8 cellular contexts compared by ENCODE assay signal in genomic region chr16:50202926-50203624, GRCh38. TPM values are rescaled to one million over a fixed set of nuclear protein-coding genes. Genes with fewer than 3 reads are reported as not detected.
DNase-seq lines count a peak whose midpoint lies in the region; ATAC-seq, FAIRE-seq and TF ChIP-seq lines count a peak whose summit lies in the region.

No MANE protein-coding gene starts in this region.

- no peak overlapping the region for H3K4me3 ChIP-seq in heart right ventricle
- peak overlapping the region; percentile 31 for H3K4me3 ChIP-seq in smooth muscle cell

- H3K9me3 ChIP-seq in T-helper 17 cell (ENCODE audit: control insufficient read depth, low read length, poor library complexity, severe bottlenecking) (no peaks in the 10 kb centered on the region), heart right ventricle (no peaks in the 10 kb centered on the region), smooth muscle cell (replicated peaks; ENCODE audit: low read depth) (no peaks in the 10 kb centered on the region)

- H3K36me3 ChIP-seq in heart right ventricle (no peaks in the 10 kb centered on the region), smooth muscle cell (ENCODE audit: low read depth) (no peaks in the 10 kb centered on the region)

- peak; percentile 92 for FAIRE-seq in H54 (lab: Jason Lieb, UNC)

- H3K27ac Mint-ChIP-seq in T-helper 17 cell = peak overlapping the region; percentile 78

- TF ChIP-seq CTCF in heart right ventricle (IDR thresholded peaks at IDR 0.05) (no peak), smooth muscle cell (IDR thresholded peaks at IDR 0.05; ENCODE audit: borderline replicate concordance, insufficient read depth, poor library complexity, severe bottlenecking) (no peak)

- TF ChIP-seq POLR2A in H54 (IDR thresholded peaks at IDR 0.05; ENCODE audit: low read depth, low read length) = no peak

- no peaks in the 10 kb centered on the region for H4K20me1 ChIP-seq in smooth muscle cell (ENCODE audit: low read depth)

- peak overlapping the region; percentile 82 for H3K9ac ChIP-seq in smooth muscle cell (ENCODE audit: low read depth)

- H3K27me3 Mint-ChIP-seq in T-helper 17 cell = no peaks in the 10 kb centered on the region

- DNase-seq in H54 (ENCODE audit: insufficient read length, low spot score) = peak; percentile 41
- no peak for DNase-seq in T-helper 17 cell
- DNase-seq in heart right ventricle = no peak
- no peak for DNase-seq in smooth muscle cell (lab: John Stamatoyannopoulos, UW; ENCODE audit: unreplicated experiment)
- DNase-seq in NCI-H524 treated with DMSO at 0.1 percent for 48 hours (lab: John Stamatoyannopoulos, UW) = no peak
- no peak for DNase-seq in iPS-NIHi11 (ENCODE audit: low spot score)

- no peaks in the 10 kb centered on the region for H3K36me3 Mint-ChIP-seq in T-helper 17 cell (ENCODE audit: low read depth)

- H3K4me2 ChIP-seq in smooth muscle cell = peak overlapping the region; percentile 69

- H2AFZ ChIP-seq in smooth muscle cell (ENCODE audit: low read depth) = peak overlapping the region; percentile 23

- H3K27me3 ChIP-seq in heart right ventricle (no peaks in the 10 kb centered on the region), smooth muscle cell (ENCODE audit: low read depth) (no peaks in the 10 kb centered on the region)

- peak overlapping the region in 8 of 10 donors; percentile 34 to 67 (median 37) for H3K27ac ChIP-seq in heart right ventricle
- peak overlapping the region; percentile 98 for H3K27ac ChIP-seq in smooth muscle cell (ENCODE audit: low read depth)

- peaks cover 51% of the 10 kb centered on the region for H3K79me2 ChIP-seq in smooth muscle cell (ENCODE audit: low read depth)

- peaks cover 14% of the 10 kb centered on the region for H3F3A ChIP-seq in smooth muscle cell (ENCODE audit: low read depth)

- 40 to 51% methylated on average over 5 of the region's 5 CpGs for WGBS in heart right ventricle, 2 donors
- WGBS in smooth muscle cell (ENCODE audit: low lambda C conversion rate) = 30% methylated on average over 5 of the region's 5 CpGs

- intact Hi-C loops in heart right ventricle (cut with DNase I) = loop anchor here in 2 of 10 donors (2.0 to 10.0 kb wide), 2 partner anchors 48 to 50 kb away; partner anchors contain the start of gene TENT4B (in 2 of the 2)

- ATAC-seq in T-helper 17 cell = no peak
- ATAC-seq in heart right ventricle = peak in 6 of 8 donors; percentile 43 to 71 (median 56)
- no peak for ATAC-seq in HG02852 (IDR thresholded peaks at IDR 0.05; ENCODE audit: unreplicated experiment)
- no peak for ATAC-seq in GM21515 (IDR thresholded peaks at IDR 0.05; ENCODE audit: unreplicated experiment)

- peaks cover 11 to 71% (median 51%) of the 10 kb centered on the region in 9 donors for H3K4me1 ChIP-seq in heart right ventricle
- H3K4me1 ChIP-seq in smooth muscle cell (ENCODE audit: low read depth) = peaks cover 17% of the 10 kb centered on the region

- peaks cover 44% of the 10 kb centered on the region for H3K4me1 Mint-ChIP-seq in T-helper 17 cell

- no peak overlapping the region for H3K4me3 Mint-ChIP-seq in T-helper 17 cell

RNA-seq across cellular contexts. Expression of gene TENT4B, which starts 50.0 kb away (rescaled TPM):
- total RNA-seq in T-helper 17 cell (10 to 100 TPM; 21.5 to 23.0 TPM), heart right ventricle (1 to 10 TPM; 4.4 to 8.6 (median 7.1) TPM), smooth muscle cell (8.8 and 10.3 TPM in 2 replicates)
- polyA plus RNA-seq in heart right ventricle (1 to 10 TPM; 2.7 to 3.1 TPM), smooth muscle cell (2.6 and 4.4 TPM in 2 replicates)

Comparison
In these comparisons a context has a peak if more than half of its experiments do, and no peak if none do; other contexts are left out.
1. ATAC-seq: peak in heart right ventricle (6 of 8); none in T-helper 17 cell (single experiment), HG02852 (single experiment) and GM21515 (single experiment).